1 cellular context compared by ENCODE assay signal in genomic region chr2:26685943-26686839, GRCh38.
TF ChIP-seq lines count a peak whose summit lies in the region.

No MANE protein-coding gene starts in this region.

TF ChIP-seq in GM23338, 12 proteins besides CTCF, POLR2A, EP300 and RAD21 (continued from another document):
- TF ChIP-seq ZNF462 (CRISPR knock-in tag; IDR thresholded peaks at IDR 0.05): no peak
TF ChIP-seq in GM23338: peak in this region for 0.
